In the genomic region with DNA sequence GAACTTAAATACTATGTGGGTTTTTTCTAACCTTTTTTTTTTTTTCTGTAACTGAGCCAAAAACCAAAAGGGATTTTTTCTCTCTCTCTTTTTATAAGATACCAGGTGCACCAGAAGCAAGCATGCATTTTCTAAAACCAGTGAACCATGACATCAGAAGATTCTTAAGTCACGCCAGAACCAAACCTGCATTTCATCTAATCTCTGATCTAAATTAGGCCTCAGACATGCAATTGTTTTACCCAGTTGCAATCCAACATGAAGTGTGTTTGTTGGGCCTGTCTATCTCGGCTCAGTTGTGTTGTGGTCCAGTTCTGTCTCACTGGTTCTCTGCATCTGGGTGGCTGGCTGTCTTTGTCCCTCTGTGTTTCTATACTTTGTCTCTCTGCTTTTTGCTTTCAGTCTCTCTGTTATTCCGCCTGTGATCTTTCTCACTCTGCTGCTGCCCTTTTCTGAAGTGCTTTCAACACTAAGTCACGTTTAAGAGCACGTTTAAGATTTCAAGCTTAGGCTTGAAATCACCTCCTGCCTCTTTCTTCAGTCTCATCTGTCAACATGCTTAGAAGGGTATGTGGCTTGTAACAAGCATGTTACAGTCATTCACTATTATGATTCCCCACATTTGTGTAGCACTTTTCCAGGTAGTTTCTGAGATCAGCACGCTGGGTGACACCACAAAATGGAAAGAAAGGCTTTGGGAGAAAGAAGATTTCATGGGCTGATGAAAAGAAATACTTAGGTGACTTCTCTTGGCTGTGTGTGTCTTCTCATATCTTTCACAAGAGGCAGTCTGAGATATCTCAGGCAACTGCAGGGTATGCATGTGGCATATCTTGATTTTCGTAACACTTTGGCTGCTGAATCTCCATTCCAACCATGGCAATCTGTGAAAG, we compare ENCODE assay signal across 12 cellular contexts.
DNase-seq lines count a peak whose midpoint lies in the region; ATAC-seq, FAIRE-seq and TF ChIP-seq lines count a peak whose summit lies in the region.
"Had no signal": no experiment of that assay in that cellular context is flagged by ENCODE, and none has a peak within 500 bp of the region (broad histone marks: within the 10 kb centered on the region; RNA-seq: fewer than 3 reads in every experiment).

No MANE protein-coding gene starts in this region.

- no peaks in the 10 kb centered on the region for H3K79me2 ChIP-seq in OCI-LY3 (ENCODE audit: low read length)

- no peak for TF ChIP-seq CTCF in OCI-LY3 (IDR thresholded peaks at IDR 0.05; ENCODE audit: low read depth, low read length)

- H3K4me3 ChIP-seq in GM08714 (ENCODE audit: low read length): peak overlapping the region; percentile 34; the same call in 1 of the 2 replicates
- no peak overlapping the region for H3K4me3 ChIP-seq in OCI-LY3 (ENCODE audit: low read length)
- no peak overlapping the region for H3K4me3 ChIP-seq in small intestine (ENCODE audit: low read depth in 1 of 2, low read length in 2 of 2)
- H3K4me3 ChIP-seq: skin epidermis had no signal

- H3K4me1 Mint-ChIP-seq in activated CD8-positive, alpha-beta T cell treated with anti-CD3 and anti-CD28 coated beads, Interleukin-2, amount 10 ng/mL, durations not matched to agents 7 days and 5 days (ENCODE audit: low read depth): no peaks in the 10 kb centered on the region

- peak overlapping the region; percentile 41 for H3K27ac ChIP-seq in OCI-LY3 (ENCODE audit: low read length)
- H3K27ac ChIP-seq in small intestine (ENCODE audit: low read depth in 1 of 2, low read length in 1 of 2): no peak overlapping the region
- H3K27ac ChIP-seq: C4-2B, skin epidermis had no signal

- H3K27ac Mint-ChIP-seq in activated CD8-positive, alpha-beta T cell treated with anti-CD3 and anti-CD28 coated beads, Interleukin-2, amount 10 ng/mL, durations not matched to agents 7 days and 5 days: no peak overlapping the region

- H3K9me3 ChIP-seq in OCI-LY3 (ENCODE audit: insufficient read depth, low read length) (peaks cover 31% of the 10 kb centered on the region; the same call in 1 of the 2 replicates), small intestine (ENCODE audit: control insufficient read depth, low read depth) (no peaks in the 10 kb centered on the region)

- 56 to 65% (median 60%) methylated on average over 7 of the region's 7 CpGs for WGBS in small intestine, 3 donors

- peak overlapping the region; percentile 11 for H3K4me2 ChIP-seq in OCI-LY3 (ENCODE audit: low read length)

- H3K27me3 ChIP-seq in OCI-LY3 (ENCODE audit: low read depth, low read length) (no peaks in the 10 kb centered on the region), small intestine (ENCODE audit: control insufficient read depth in 2 of 2, insufficient read depth in 2 of 2, low read length in 2 of 2) (peaks cover 0 to 3% of the 10 kb centered on the region in 2 donors)

- H3K9ac ChIP-seq in OCI-LY3 (ENCODE audit: low read length): no peak overlapping the region; the same call in 1 of the 2 replicates

- TF ChIP-seq POLR2A in H54 (IDR thresholded peaks at IDR 0.05; ENCODE audit: low read depth, low read length): no peak

- H3K9me3 Mint-ChIP-seq in activated CD8-positive, alpha-beta T cell treated with anti-CD3 and anti-CD28 coated beads, Interleukin-2, amount 10 ng/mL, durations not matched to agents 7 days and 5 days (ENCODE audit: insufficient read depth): peaks cover 18% of the 10 kb centered on the region

- no peaks in the 10 kb centered on the region for H3K36me3 Mint-ChIP-seq in activated CD8-positive, alpha-beta T cell treated with anti-CD3 and anti-CD28 coated beads, Interleukin-2, amount 10 ng/mL, durations not matched to agents 7 days and 5 days (ENCODE audit: low read depth)

- no peaks in the 10 kb centered on the region for H3K27me3 Mint-ChIP-seq in activated CD8-positive, alpha-beta T cell treated with anti-CD3 and anti-CD28 coated beads, Interleukin-2, amount 10 ng/mL, durations not matched to agents 7 days and 5 days (ENCODE audit: low read depth)

- ATAC-seq in GM19397 (IDR thresholded peaks at IDR 0.05; ENCODE audit: unreplicated experiment) (peak; percentile 62), HG03159 (IDR thresholded peaks at IDR 0.05; ENCODE audit: unreplicated experiment) (peak; percentile 77)
- ATAC-seq in activated CD8-positive, alpha-beta T cell treated with anti-CD3 and anti-CD28 coated beads, Interleukin-2, amount 10 ng/mL, durations not matched to agents 7 days and 5 days: no peak

- POLR2A ChIA-PET in activated CD8-positive, alpha-beta T cell treated with anti-CD3 and anti-CD28 coated beads, Interleukin-2, amount 10 ng/mL, durations not matched to agents 7 days and 5 days (lab: Charles Lee): no interaction called here

- FAIRE-seq in small intestine (lab: Jason Lieb, UNC) (no peak), H54 (lab: Jason Lieb, UNC) (no peak)
- FAIRE-seq: frontal cortex had no signal

- DNase-seq in activated CD8-positive, alpha-beta T cell treated with anti-CD3 and anti-CD28 coated beads, Interleukin-2, amount 10 ng/mL, durations not matched to agents 7 days and 5 days: no peak
- DNase-seq in small intestine (no peak), H54 (ENCODE audit: insufficient read length, low spot score) (no peak), A172 (ENCODE audit: low spot score) (no peak)
- DNase-seq: IMR-90 had no signal

- H3K4me3 Mint-ChIP-seq in activated CD8-positive, alpha-beta T cell treated with anti-CD3 and anti-CD28 coated beads, Interleukin-2, amount 10 ng/mL, durations not matched to agents 7 days and 5 days: no peak overlapping the region

- H2AFZ ChIP-seq in OCI-LY3 (ENCODE audit: low read depth, low read length): no peak overlapping the region

- CTCF ChIA-PET in activated CD8-positive, alpha-beta T cell treated with anti-CD3 and anti-CD28 coated beads, Interleukin-2, amount 10 ng/mL, durations not matched to agents 7 days and 5 days (lab: Charles Lee): no interaction called here

- H3K36me3 ChIP-seq in OCI-LY3 (replicated peaks; ENCODE audit: low read depth, low read length) (no peaks in the 10 kb centered on the region), small intestine (ENCODE audit: control insufficient read depth in 2 of 2, insufficient read depth in 2 of 2, low read length in 2 of 2) (no peaks in the 10 kb centered on the region)

- H4K20me1 ChIP-seq in OCI-LY3 (ENCODE audit: insufficient read depth, low read length): no peaks in the 10 kb centered on the region

- H3K4me1 ChIP-seq in OCI-LY3 (ENCODE audit: low read length) (peaks cover 27% of the 10 kb centered on the region), small intestine (ENCODE audit: control insufficient read depth in 2 of 2, insufficient read depth in 1 of 2, low read depth in 1 of 2, low read length in 1 of 2) (no peaks in the 10 kb centered on the region)
